In the genomic region with DNA sequence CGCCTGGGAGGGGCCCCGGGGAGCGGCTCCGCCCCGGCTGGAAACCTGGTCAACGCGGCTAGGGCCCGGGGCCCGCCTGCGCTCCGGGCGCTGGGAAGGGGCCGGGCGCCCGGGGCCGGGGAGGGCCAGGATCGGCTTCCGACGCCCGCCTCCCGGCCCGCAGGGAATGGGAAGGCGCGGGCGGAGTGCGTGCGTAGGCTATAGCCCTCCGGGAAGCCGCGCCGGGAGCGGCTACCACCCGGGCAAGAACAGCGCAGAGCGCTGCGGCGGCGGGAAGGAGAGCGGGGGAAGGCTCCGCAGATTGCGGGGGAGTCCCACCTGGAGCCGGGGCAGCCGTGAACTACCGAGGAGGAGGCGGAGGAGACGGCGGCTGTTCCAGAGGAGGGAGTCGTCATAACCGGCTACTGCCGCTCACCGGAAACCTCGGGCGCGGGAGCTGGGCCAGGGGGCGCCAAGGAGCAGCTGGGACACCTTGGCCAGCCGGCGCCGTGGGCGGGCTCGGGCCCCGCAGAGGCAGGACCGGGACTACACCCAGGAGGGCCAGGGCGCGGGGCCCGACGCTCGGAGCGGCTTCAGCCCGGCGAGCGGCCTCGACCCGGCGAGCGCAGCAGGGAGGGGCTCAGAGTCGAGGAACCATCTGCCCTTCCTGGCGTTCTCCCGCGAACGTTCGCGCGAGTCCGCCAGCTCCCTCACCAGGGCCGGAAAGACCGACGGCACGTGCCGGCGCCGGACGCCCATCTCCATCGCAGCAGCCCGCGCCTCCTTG, we compare ENCODE assay signal across 1 cellular context.
TF ChIP-seq lines count a peak whose summit lies in the region.

A gene (minus strand): TSS at position 429 of the 766 bp plus-strand sequence. CDS start 3,838 bp downstream, outside the sequence.

TF ChIP-seq in GM12878, 131 proteins besides CTCF, POLR2A, EP300 and RAD21 (continued from another document and continues in another):
- TF ChIP-seq TBL1XR1 (IDR thresholded peaks at IDR 0.05; ENCODE audit: low read depth, low read length) (no peak; the same call in 1 of the 2 replicates), BCL11A (IDR thresholded peaks at IDR 0.05; ENCODE audit: low read depth, low read length) (no peak), JUNB (IDR thresholded peaks at IDR 0.05) (no peak), IRF4 (IDR thresholded peaks at IDR 0.05; ENCODE audit: low read depth, low read length) (no peak), EGR1 (IDR thresholded peaks at IDR 0.05; ENCODE audit: borderline replicate concordance in 1 of 2, low read depth in 2 of 2, low read length in 2 of 2) (peak in 1 of 2 experiments; percentile 80; a peak in 2 of 3 replicates), NFYA (IDR thresholded peaks at IDR 0.05; ENCODE audit: borderline replicate concordance, low read depth, low read length) (no peak), SIX5 (IDR thresholded peaks at IDR 0.05; ENCODE audit: low read depth, low read length, severe bottlenecking) (no peak), CBX5 (IDR thresholded peaks at IDR 0.05; ENCODE audit: low read depth) (no peak), SREBF2 (IDR thresholded peaks at IDR 0.05; ENCODE audit: low read length) (no peak), DPF2 (IDR thresholded peaks at IDR 0.05) (peak; percentile 77), KLF5 (IDR thresholded peaks at IDR 0.05; ENCODE audit: partially characterized antibody) (peak; percentile 24), MTA2 (IDR thresholded peaks at IDR 0.05; ENCODE audit: low read depth) (no peak), TCF12 (IDR thresholded peaks at IDR 0.05; ENCODE audit: low read depth, low read length) (peak; percentile 70), JUND (IDR thresholded peaks at IDR 0.05; ENCODE audit: low read depth, low read length) (no peak), MYC (IDR thresholded peaks at IDR 0.05; ENCODE audit: insufficient read depth, insufficient read length, insufficient replicate concordance, low read length, severe bottlenecking) (peak; percentile 83), ZBED1 (IDR thresholded peaks at IDR 0.05; ENCODE audit: borderline replicate concordance) (no peak), BHLHE40 (IDR thresholded peaks at IDR 0.05; ENCODE audit: borderline replicate concordance in 1 of 2, low read depth in 2 of 2, low read length in 1 of 2) (peak; percentile 98 to 99), CHD2 (IDR thresholded peaks at IDR 0.05; ENCODE audit: borderline replicate concordance, low read depth, low read length) (no peak; the same call in 1 of the 2 replicates), POLR2AphosphoS2 (IDR thresholded peaks at IDR 0.05; ENCODE audit: low read depth, low read length) (no peak; the same call in 1 of the 2 replicates), BRCA1 (IDR thresholded peaks at IDR 0.05; ENCODE audit: low read depth, low read length) (no peak), NR2C1 (IDR thresholded peaks at IDR 0.05) (no peak), RBBP5 (conservative IDR thresholded peaks at IDR 0.05) (no peak), TARDBP (IDR thresholded peaks at IDR 0.05; ENCODE audit: borderline replicate concordance) (peak; percentile 66; the same call in 1 of the 2 replicates), BACH1 (IDR thresholded peaks at IDR 0.05; ENCODE audit: borderline replicate concordance) (peak; percentile 69; the same call in 1 of the 2 replicates), RFX5 (IDR thresholded peaks at IDR 0.05; ENCODE audit: low read depth, low read length) (no peak), PML (IDR thresholded peaks at IDR 0.05; ENCODE audit: low read length) (0 out of 2 replicates have a peak, but pooled peaks have one; percentile 33), RAD51 (IDR thresholded peaks at IDR 0.05) (no peak), CREM (IDR thresholded peaks at IDR 0.05; ENCODE audit: low read depth) (no peak; the same call in 1 of the 2 replicates), TCF7 (IDR thresholded peaks at IDR 0.05; ENCODE audit: borderline replicate concordance) (no peak), TAF1 (IDR thresholded peaks at IDR 0.05; ENCODE audit: borderline replicate concordance, low read depth, low read length) (no peak; the same call in 1 of the 2 replicates), SP1 (IDR thresholded peaks at IDR 0.05; ENCODE audit: low read depth, low read length) (no peak), RELA (IDR thresholded peaks at IDR 0.05; ENCODE audit: borderline replicate concordance, partially characterized antibody) (no peak), ZNF217 (IDR thresholded peaks at IDR 0.05) (peak; percentile 71; the same call in 1 of the 2 replicates), ZNF207 (IDR thresholded peaks at IDR 0.05; ENCODE audit: borderline replicate concordance) (no peak), PAX5 (IDR thresholded peaks at IDR 0.05; ENCODE audit: borderline replicate concordance, low read depth, low read length) (no peak), EZH2 (IDR thresholded peaks at IDR 0.05; ENCODE audit: borderline replicate concordance, control insufficient read depth, low read depth, low read length) (no peak), CHD1 (IDR thresholded peaks at IDR 0.05; ENCODE audit: low read depth, low read length) (no peak), SMAD5 (IDR thresholded peaks at IDR 0.05; ENCODE audit: low read depth) (no peak), CBFB (IDR thresholded peaks at IDR 0.05; ENCODE audit: low read depth) (no peak), HDAC2 (IDR thresholded peaks at IDR 0.05) (no peak)
- TF ChIP-seq, protein P1, sequence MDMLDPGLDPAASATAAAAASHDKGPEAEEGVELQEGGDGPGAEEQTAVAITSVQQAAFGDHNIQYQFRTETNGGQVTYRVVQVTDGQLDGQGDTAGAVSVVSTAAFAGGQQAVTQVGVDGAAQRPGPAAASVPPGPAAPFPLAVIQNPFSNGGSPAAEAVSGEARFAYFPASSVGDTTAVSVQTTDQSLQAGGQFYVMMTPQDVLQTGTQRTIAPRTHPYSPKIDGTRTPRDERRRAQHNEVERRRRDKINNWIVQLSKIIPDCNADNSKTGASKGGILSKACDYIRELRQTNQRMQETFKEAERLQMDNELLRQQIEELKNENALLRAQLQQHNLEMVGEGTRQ (IDR thresholded peaks at IDR 0.05; ENCODE audit: borderline replicate concordance, low read depth, low read length): no peak
- TF ChIP-seq, protein P2, sequence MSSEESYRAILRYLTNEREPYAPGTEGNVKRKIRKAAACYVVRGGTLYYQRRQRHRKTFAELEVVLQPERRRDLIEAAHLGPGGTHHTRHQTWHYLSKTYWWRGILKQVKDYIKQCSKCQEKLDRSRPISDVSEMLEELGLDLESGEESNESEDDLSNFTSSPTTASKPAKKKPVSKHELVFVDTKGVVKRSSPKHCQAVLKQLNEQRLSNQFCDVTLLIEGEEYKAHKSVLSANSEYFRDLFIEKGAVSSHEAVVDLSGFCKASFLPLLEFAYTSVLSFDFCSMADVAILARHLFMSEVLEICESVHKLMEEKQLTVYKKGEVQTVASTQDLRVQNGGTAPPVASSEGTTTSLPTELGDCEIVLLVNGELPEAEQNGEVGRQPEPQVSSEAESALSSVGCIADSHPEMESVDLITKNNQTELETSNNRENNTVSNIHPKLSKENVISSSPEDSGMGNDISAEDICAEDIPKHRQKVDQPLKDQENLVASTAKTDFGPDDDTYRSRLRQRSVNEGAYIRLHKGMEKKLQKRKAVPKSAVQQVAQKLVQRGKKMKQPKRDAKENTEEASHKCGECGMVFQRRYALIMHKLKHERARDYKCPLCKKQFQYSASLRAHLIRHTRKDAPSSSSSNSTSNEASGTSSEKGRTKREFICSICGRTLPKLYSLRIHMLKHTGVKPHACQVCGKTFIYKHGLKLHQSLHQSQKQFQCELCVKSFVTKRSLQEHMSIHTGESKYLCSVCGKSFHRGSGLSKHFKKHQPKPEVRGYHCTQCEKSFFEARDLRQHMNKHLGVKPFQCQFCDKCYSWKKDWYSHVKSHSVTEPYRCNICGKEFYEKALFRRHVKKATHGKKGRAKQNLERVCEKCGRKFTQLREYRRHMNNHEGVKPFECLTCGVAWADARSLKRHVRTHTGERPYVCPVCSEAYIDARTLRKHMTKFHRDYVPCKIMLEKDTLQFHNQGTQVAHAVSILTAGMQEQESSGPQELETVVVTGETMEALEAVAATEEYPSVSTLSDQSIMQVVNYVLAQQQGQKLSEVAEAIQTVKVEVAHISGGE (CRISPR knock-in tag; IDR thresholded peaks at IDR 0.05): no peak
- TF ChIP-seq, protein P3, sequence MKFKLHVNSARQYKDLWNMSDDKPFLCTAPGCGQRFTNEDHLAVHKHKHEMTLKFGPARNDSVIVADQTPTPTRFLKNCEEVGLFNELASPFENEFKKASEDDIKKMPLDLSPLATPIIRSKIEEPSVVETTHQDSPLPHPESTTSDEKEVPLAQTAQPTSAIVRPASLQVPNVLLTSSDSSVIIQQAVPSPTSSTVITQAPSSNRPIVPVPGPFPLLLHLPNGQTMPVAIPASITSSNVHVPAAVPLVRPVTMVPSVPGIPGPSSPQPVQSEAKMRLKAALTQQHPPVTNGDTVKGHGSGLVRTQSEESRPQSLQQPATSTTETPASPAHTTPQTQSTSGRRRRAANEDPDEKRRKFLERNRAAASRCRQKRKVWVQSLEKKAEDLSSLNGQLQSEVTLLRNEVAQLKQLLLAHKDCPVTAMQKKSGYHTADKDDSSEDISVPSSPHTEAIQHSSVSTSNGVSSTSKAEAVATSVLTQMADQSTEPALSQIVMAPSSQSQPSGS (IDR thresholded peaks at IDR 0.05; ENCODE audit: low read length): no peak
- TF ChIP-seq, protein P4, sequence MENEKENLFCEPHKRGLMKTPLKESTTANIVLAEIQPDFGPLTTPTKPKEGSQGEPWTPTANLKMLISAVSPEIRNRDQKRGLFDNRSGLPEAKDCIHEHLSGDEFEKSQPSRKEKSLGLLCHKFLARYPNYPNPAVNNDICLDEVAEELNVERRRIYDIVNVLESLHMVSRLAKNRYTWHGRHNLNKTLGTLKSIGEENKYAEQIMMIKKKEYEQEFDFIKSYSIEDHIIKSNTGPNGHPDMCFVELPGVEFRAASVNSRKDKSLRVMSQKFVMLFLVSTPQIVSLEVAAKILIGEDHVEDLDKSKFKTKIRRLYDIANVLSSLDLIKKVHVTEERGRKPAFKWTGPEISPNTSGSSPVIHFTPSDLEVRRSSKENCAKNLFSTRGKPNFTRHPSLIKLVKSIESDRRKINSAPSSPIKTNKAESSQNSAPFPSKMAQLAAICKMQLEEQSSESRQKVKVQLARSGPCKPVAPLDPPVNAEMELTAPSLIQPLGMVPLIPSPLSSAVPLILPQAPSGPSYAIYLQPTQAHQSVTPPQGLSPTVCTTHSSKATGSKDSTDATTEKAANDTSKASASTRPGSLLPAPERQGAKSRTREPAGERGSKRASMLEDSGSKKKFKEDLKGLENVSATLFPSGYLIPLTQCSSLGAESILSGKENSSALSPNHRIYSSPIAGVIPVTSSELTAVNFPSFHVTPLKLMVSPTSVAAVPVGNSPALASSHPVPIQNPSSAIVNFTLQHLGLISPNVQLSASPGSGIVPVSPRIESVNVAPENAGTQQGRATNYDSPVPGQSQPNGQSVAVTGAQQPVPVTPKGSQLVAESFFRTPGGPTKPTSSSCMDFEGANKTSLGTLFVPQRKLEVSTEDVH (IDR thresholded peaks at IDR 0.05; ENCODE audit: low read depth, partially characterized antibody): no peak
- TF ChIP-seq, protein P5, sequence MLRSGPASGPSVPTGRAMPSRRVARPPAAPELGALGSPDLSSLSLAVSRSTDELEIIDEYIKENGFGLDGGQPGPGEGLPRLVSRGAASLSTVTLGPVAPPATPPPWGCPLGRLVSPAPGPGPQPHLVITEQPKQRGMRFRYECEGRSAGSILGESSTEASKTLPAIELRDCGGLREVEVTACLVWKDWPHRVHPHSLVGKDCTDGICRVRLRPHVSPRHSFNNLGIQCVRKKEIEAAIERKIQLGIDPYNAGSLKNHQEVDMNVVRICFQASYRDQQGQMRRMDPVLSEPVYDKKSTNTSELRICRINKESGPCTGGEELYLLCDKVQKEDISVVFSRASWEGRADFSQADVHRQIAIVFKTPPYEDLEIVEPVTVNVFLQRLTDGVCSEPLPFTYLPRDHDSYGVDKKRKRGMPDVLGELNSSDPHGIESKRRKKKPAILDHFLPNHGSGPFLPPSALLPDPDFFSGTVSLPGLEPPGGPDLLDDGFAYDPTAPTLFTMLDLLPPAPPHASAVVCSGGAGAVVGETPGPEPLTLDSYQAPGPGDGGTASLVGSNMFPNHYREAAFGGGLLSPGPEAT (IDR thresholded peaks at IDR 0.05; ENCODE audit: low read depth): no peak
- TF ChIP-seq, protein P6, sequence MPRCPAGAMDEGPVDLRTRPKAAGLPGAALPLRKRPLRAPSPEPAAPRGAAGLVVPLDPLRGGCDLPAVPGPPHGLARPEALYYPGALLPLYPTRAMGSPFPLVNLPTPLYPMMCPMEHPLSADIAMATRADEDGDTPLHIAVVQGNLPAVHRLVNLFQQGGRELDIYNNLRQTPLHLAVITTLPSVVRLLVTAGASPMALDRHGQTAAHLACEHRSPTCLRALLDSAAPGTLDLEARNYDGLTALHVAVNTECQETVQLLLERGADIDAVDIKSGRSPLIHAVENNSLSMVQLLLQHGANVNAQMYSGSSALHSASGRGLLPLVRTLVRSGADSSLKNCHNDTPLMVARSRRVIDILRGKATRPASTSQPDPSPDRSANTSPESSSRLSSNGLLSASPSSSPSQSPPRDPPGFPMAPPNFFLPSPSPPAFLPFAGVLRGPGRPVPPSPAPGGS (IDR thresholded peaks at IDR 0.05; ENCODE audit: borderline replicate concordance, insufficient read depth, low read depth, low read length, poor library complexity, severe bottlenecking): peak; percentile 82
- TF ChIP-seq, protein P7, sequence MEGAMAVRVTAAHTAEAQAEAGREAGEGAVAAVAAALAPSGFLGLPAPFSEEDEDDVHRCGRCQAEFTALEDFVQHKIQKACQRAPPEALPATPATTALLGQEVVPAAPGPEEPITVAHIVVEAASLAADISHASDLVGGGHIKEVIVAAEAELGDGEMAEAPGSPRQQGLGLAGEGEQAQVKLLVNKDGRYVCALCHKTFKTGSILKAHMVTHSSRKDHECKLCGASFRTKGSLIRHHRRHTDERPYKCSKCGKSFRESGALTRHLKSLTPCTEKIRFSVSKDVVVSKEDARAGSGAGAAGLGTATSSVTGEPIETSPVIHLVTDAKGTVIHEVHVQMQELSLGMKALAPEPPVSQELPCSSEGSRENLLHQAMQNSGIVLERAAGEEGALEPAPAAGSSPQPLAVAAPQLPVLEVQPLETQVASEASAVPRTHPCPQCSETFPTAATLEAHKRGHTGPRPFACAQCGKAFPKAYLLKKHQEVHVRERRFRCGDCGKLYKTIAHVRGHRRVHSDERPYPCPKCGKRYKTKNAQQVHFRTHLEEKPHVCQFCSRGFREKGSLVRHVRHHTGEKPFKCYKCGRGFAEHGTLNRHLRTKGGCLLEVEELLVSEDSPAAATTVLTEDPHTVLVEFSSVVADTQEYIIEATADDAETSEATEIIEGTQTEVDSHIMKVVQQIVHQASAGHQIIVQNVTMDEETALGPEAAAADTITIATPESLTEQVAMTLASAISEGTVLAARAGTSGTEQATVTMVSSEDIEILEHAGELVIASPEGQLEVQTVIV (IDR thresholded peaks at IDR 0.05; ENCODE audit: borderline replicate concordance, partially characterized antibody): no peak
- TF ChIP-seq, protein P8, sequence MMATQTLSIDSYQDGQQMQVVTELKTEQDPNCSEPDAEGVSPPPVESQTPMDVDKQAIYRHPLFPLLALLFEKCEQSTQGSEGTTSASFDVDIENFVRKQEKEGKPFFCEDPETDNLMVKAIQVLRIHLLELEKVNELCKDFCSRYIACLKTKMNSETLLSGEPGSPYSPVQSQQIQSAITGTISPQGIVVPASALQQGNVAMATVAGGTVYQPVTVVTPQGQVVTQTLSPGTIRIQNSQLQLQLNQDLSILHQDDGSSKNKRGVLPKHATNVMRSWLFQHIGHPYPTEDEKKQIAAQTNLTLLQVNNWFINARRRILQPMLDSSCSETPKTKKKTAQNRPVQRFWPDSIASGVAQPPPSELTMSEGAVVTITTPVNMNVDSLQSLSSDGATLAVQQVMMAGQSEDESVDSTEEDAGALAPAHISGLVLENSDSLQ (IDR thresholded peaks at IDR 0.05): no peak
